Comparison of ENCODE assay signal across 14 cellular contexts in genomic region chr1:48182441-48182840, GRCh38. TPM values are rescaled to one million over a fixed set of nuclear protein-coding genes. Genes with fewer than 3 reads are reported as not detected.
DNase-seq lines count a peak whose midpoint lies in the region; ATAC-seq and TF ChIP-seq lines count a peak whose summit lies in the region.
"Had no signal": no experiment of that assay in that cellular context is flagged by ENCODE, and none has a peak within 500 bp of the region (broad histone marks: within the 10 kb centered on the region; RNA-seq: fewer than 3 reads in every experiment).

No MANE protein-coding gene starts in this region.

- ATAC-seq in HG03469 (IDR thresholded peaks at IDR 0.05; ENCODE audit: unreplicated experiment), result peak; percentile 65
- no peak for ATAC-seq in HG02571 (IDR thresholded peaks at IDR 0.05; ENCODE audit: unreplicated experiment)
- ATAC-seq in PC-3, result no peak
- no peak for ATAC-seq in right cardiac atrium
- ATAC-seq: K562, left lung had no signal

- H3K9me3 ChIP-seq in thyroid gland (no peaks in the 10 kb centered on the region), PC-3 (ENCODE audit: low read length) (peaks cover 8% of the 10 kb centered on the region), right cardiac atrium (ENCODE audit: control insufficient read depth, low read length) (peaks cover 2% of the 10 kb centered on the region)

- no peaks in the 10 kb centered on the region for H3K9me2 ChIP-seq in PC-3 (replicated peaks; ENCODE audit: low read length)

- WGBS in thyroid gland, 2 donors, result 50 to 62% methylated on average over 2 of the region's 2 CpGs
- 94% methylated on average over 2 of the region's 2 CpGs for WGBS in right cardiac atrium

- CTCF ChIA-PET in PC-3 (lab: Charles Lee), result no interaction called here

- no peaks in the 10 kb centered on the region for H3F3A ChIP-seq in PC-3 (ENCODE audit: low read length, unreplicated experiment)

- H3K27ac ChIP-seq in thyroid gland, result no peak overlapping the region
- no peak overlapping the region for H3K27ac ChIP-seq in PC-3 (ENCODE audit: low read length)
- no peak overlapping the region for H3K27ac ChIP-seq in right cardiac atrium (ENCODE audit: low read length)
- H3K27ac ChIP-seq: left lung, SJSA1 had no signal

- no peak overlapping the region for H3K4me3 ChIP-seq in thyroid gland (replicated peaks in 1 of 3)
- H3K4me3 ChIP-seq in PC-3 (ENCODE audit: low read length), result no peak overlapping the region
- no peak overlapping the region for H3K4me3 ChIP-seq in right cardiac atrium (ENCODE audit: low read length)
- H3K4me3 ChIP-seq: K562, left lung, SJSA1 had no signal

- intact Hi-C loops in thyroid gland (cut with DNase I), result no loop called here
- intact Hi-C loops in PC-3 (cut with micrococcal nuclease), result no loop called here
- intact Hi-C loops in right cardiac atrium (cut with DNase I), result no loop called here

- H3K36me3 ChIP-seq in thyroid gland (no peaks in the 10 kb centered on the region), PC-3 (ENCODE audit: low read depth, low read length) (no peaks in the 10 kb centered on the region)
- H3K36me3 ChIP-seq: left lung, SJSA1 had no signal

- H3K9ac ChIP-seq in PC-3 (ENCODE audit: low read length), result no peak overlapping the region

- no TSS peak for BruUV-seq in PC-3 (replicated peaks; lab: Mats Ljungman, UMichigan)

- peak; percentile 10 for DNase-seq in NCI-H2196 (lab: John Stamatoyannopoulos, UW; ENCODE audit: unreplicated experiment)
- DNase-seq in NCI-H2196 treated with DMSO at 0.1 percent for 48 hours (lab: John Stamatoyannopoulos, UW; ENCODE audit: unreplicated experiment), result no peak
- peak; percentile 29 for DNase-seq in NCI-H748 treated with DMSO at 0.1 percent for 48 hours (lab: John Stamatoyannopoulos, UW)
- DNase-seq in thyroid gland, result peak; percentile 44 to 48
- DNase-seq in PC-3, result no peak
- DNase-seq in right cardiac atrium, result no peak
- DNase-seq: anterior cingulate cortex, H9, left lung had no signal

- no peak overlapping the region for H3K4me2 ChIP-seq in PC-3 (ENCODE audit: low read length)

- no peaks in the 10 kb centered on the region for H4K20me1 ChIP-seq in PC-3 (ENCODE audit: low read length)

- no peaks in the 10 kb centered on the region for H3K27me3 ChIP-seq in thyroid gland
- peaks cover 13% of the 10 kb centered on the region for H3K27me3 ChIP-seq in PC-3 (ENCODE audit: low read length)
- H3K27me3 ChIP-seq in right cardiac atrium (ENCODE audit: control insufficient read depth, insufficient read depth), result no peaks in the 10 kb centered on the region
- H3K27me3 ChIP-seq: left lung, SJSA1 had no signal

- no peak for TF ChIP-seq CTCF in thyroid gland (IDR thresholded peaks at IDR 0.05)
- TF ChIP-seq CTCF in PC-3 (conservative IDR thresholded peaks at IDR 0.05; ENCODE audit: low read depth, low read length), result no peak

- H2AFZ ChIP-seq in PC-3 (ENCODE audit: low read length), result no peak overlapping the region

- no peak for TF ChIP-seq POLR2A in thyroid gland (IDR thresholded peaks at IDR 0.05)

- POLR2A ChIA-PET in PC-3 (lab: Charles Lee; ENCODE audit: unreplicated experiment), result interaction anchor here (0.5 kb wide), 1 partner anchor 54 kb away, joined by 4 read pairs; no protein-coding TSS in a partner anchor

- H3K79me2 ChIP-seq in PC-3 (ENCODE audit: low read length), result no peaks in the 10 kb centered on the region

- peaks cover 4 to 21% of the 10 kb centered on the region in 2 donors for H3K4me1 ChIP-seq in thyroid gland
- H3K4me1 ChIP-seq in PC-3 (ENCODE audit: insufficient read depth, low read length), result no peaks in the 10 kb centered on the region
- H3K4me1 ChIP-seq in right cardiac atrium (ENCODE audit: control insufficient read depth, insufficient read depth, low read length), result no peaks in the 10 kb centered on the region
- H3K4me1 ChIP-seq: left lung, SJSA1 had no signal

RNA-seq across cellular contexts. Expression of gene SLC5A9, which starts 40.1 kb away (rescaled TPM):
- total RNA-seq in thyroid gland, result not detected
- total RNA-seq in PC-3 (2014; rRNA removed), result not detected in 2 replicates
- total RNA-seq in right cardiac atrium, result 1 to 10 TPM in 1 of 4 donors, under 1 TPM in 2, not detected in 1; 0.35 to 1.1 (median 0.43) TPM
- polyA plus RNA-seq in right cardiac atrium, result 0.11 TPM
- total RNA-seq: A172, H9, K562, SJSA1 had no signal
- polyA plus RNA-seq: K562 had no signal

Comparison
In these comparisons a context has a peak if more than half of its experiments do, and no peak if none do; other contexts are left out.
1. DNase-seq: peak in NCI-H2196 (single experiment), NCI-H748 treated with DMSO at 0.1 percent for 48 hours (single experiment) and thyroid gland (2 of 2); none in NCI-H2196 treated with DMSO at 0.1 percent for 48 hours (single experiment), PC-3 (single experiment) and right cardiac atrium (0 of 3).